Comparison of ENCODE assay signal across 8 cellular contexts in the genomic region with DNA sequence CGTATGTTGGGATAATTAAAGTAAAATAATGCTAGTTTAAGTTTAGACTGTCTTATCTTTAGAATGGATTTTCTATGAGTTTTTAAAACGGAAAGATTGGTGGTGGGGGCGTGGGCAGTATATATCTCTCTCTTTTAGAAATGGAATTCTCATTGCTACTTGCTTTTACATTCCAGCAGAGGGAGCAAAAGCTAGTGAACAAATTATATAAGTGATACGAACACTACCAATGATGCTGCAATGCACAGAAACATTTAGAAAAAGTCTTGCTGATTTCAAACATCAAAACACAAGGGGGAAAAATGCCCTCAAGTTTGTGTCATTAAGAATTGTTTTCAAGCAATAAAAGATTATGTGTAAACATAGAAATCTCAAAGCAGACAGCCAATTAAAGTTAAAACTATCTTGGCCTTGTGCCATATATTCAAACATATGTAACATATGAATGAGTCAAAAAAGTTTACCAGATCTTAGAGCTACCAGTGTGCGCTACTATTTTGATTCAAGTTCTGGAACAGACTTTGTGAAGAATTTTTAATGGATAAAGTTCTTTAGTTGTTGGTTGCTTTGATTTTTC.
DNase-seq lines count a peak whose midpoint lies in the region; ATAC-seq, FAIRE-seq and TF ChIP-seq lines count a peak whose summit lies in the region.

No MANE protein-coding gene starts in this region.

- no peak for TF ChIP-seq POLR2A in spleen (IDR thresholded peaks at IDR 0.05)

- no peak overlapping the region for H3K4me3 ChIP-seq in PC-3 (ENCODE audit: low read length)
- H3K4me3 ChIP-seq in fibroblast of the aortic adventitia (ENCODE audit: low read depth, low read length), result no peak overlapping the region
- no peak overlapping the region for H3K4me3 ChIP-seq in spleen

- DNase-seq in G401 (ENCODE audit: low spot score) (peak; percentile 28), PC-3 (peak; percentile 41), fibroblast of the aortic adventitia (ENCODE audit: low read depth) (peak; percentile 38), urothelium cell line (ENCODE audit: low spot score) (peak; percentile 18), spleen (no peak)
- DNase-seq in stimulated activated CD4-positive, alpha-beta T cell treated with anti-CD3 and anti-CD28 coated beads, Interleukin-4, amount 100 ng/mL, for 4 hours, result no peak

- H3K27ac ChIP-seq in PC-3 (ENCODE audit: low read length), result no peak overlapping the region
- H3K27ac ChIP-seq in spleen, result no peak overlapping the region

- H3K9ac ChIP-seq in PC-3 (ENCODE audit: low read length), result no peak overlapping the region

- POLR2A ChIA-PET in PC-3 (lab: Charles Lee; ENCODE audit: unreplicated experiment), result no interaction called here

- CTCF ChIA-PET in PC-3 (lab: Charles Lee), result interaction anchor here (0.9 to 1.0 kb wide), 2 partner anchors 589 to 908 kb away, joined by 3 to 5 read pairs; no protein-coding TSS in a partner anchor

- H3K9me3 ChIP-seq in PC-3 (ENCODE audit: low read length), result no peaks in the 10 kb centered on the region
- H3K9me3 ChIP-seq in spleen, result no peaks in the 10 kb centered on the region

- H3K36me3 ChIP-seq in PC-3 (ENCODE audit: low read depth, low read length) (no peaks in the 10 kb centered on the region), spleen (no peaks in the 10 kb centered on the region)

- ATAC-seq in HG03135 (IDR thresholded peaks at IDR 0.05; ENCODE audit: unreplicated experiment) (peak; percentile 52), PC-3 (peak; percentile 66; the same call in 1 of the 2 replicates)
- no peak for ATAC-seq in activated CD4-positive, CD25-positive, alpha-beta regulatory T cell treated with anti-CD3 and anti-CD28 coated beads, Interleukin-2, amount 50 U/mL, for 24 hours

- H3F3A ChIP-seq in PC-3 (ENCODE audit: low read length, unreplicated experiment), result no peaks in the 10 kb centered on the region

- BruUV-seq in PC-3 (replicated peaks; lab: Mats Ljungman, UMichigan), result no TSS peak

- H3K27me3 ChIP-seq in PC-3 (ENCODE audit: low read length), result no peaks in the 10 kb centered on the region
- H3K27me3 ChIP-seq in spleen (replicated peaks in 1 of 7), result no peaks in the 10 kb centered on the region

- H3K4me2 ChIP-seq in PC-3 (ENCODE audit: low read length), result no peak overlapping the region

- H3K79me2 ChIP-seq in PC-3 (ENCODE audit: low read length), result no peaks in the 10 kb centered on the region

- no peak overlapping the region for H2AFZ ChIP-seq in PC-3 (ENCODE audit: low read length)

- H4K20me1 ChIP-seq in PC-3 (ENCODE audit: low read length), result no peaks in the 10 kb centered on the region

- WGBS in spleen, 5 donors, result 24 to 40% (median 29%) methylated on average over 5 of the region's 5 CpGs

- no peak for FAIRE-seq in urothelium cell line (lab: Jason Lieb, UNC)

- H3K9me2 ChIP-seq in PC-3 (replicated peaks; ENCODE audit: low read length), result no peaks in the 10 kb centered on the region

- peak; percentile 59 for TF ChIP-seq CTCF in PC-3 (conservative IDR thresholded peaks at IDR 0.05; ENCODE audit: low read depth, low read length)
- TF ChIP-seq CTCF in fibroblast of the aortic adventitia (IDR thresholded peaks at IDR 0.05; ENCODE audit: insufficient read depth, low read length), result peak; percentile 36
- peak in 4 of 11 experiments; percentile 12 to 35 (median 22) for TF ChIP-seq CTCF in spleen (IDR thresholded peaks at IDR 0.05 in 8 of 11, conservative IDR thresholded peaks at IDR 0.05 in 3 of 11)

- intact Hi-C loops in PC-3 (cut with micrococcal nuclease), result loop anchor here (1.0 to 10.0 kb wide), 2 partner anchors 823 to 908 kb away; no protein-coding TSS in a partner anchor
- intact Hi-C loops in spleen (cut with DNase I; ENCODE audit: low total_unique reads), result no loop called here

- in situ Hi-C loops in G401 (cut with HindIII; ENCODE audit: low sequenced_read_pairs), result no loop called here

- no peaks in the 10 kb centered on the region for H3K4me1 ChIP-seq in PC-3 (ENCODE audit: insufficient read depth, low read length)
- no peaks in the 10 kb centered on the region for H3K4me1 ChIP-seq in spleen

Comparison
In these comparisons a context has a peak if more than half of its experiments do, and no peak if none do; other contexts are left out.
1. DNase-seq: peak in G401 (single experiment), PC-3 (single experiment), fibroblast of the aortic adventitia (single experiment) and urothelium cell line (single experiment); none in stimulated activated CD4-positive, alpha-beta T cell treated with anti-CD3 and anti-CD28 coated beads, Interleukin-4, amount 100 ng/mL, for 4 hours (0 of 2) and spleen (single experiment).
2. ATAC-seq: peak in HG03135 (single experiment) and PC-3 (single experiment); none in activated CD4-positive, CD25-positive, alpha-beta regulatory T cell treated with anti-CD3 and anti-CD28 coated beads, Interleukin-2, amount 50 U/mL, for 24 hours (0 of 2).